In genomic region chr19:10855879-10856522, GRCh38 we compare ENCODE assay signal across 7 cellular contexts. TPM values are rescaled to one million over a fixed set of nuclear protein-coding genes. Genes with fewer than 3 reads are reported as not detected.
DNase-seq lines count a peak whose midpoint lies in the region; ATAC-seq, FAIRE-seq and TF ChIP-seq lines count a peak whose summit lies in the region.

No MANE protein-coding gene starts in this region.

- H3K27me3 Mint-ChIP-seq in neural crest cell (ENCODE audit: low read depth): no peaks in the 10 kb centered on the region
- no peaks in the 10 kb centered on the region for H3K27me3 Mint-ChIP-seq in activated T-helper 1 cell treated with anti-CD3 and anti-CD28 coated beads, Interleukin-12 subunit alpha, Interleukin-12 subunit beta, Interleukin-2, Interleukin-4 antibody, amounts not matched to agents 30 ng/mL and 10 ng/mL and 1 ng/mL, durations not matched to agents 14 hours and 24 hours and 36 hours (ENCODE audit: insufficient read depth)

- CTCF ChIA-PET in K562 (lab: Yijun Ruan, JAX; ENCODE audit: low intra/inter-chr PET ratio): no interaction called here

- intact Hi-C loops in K562 (cut with micrococcal nuclease) (no loop called here), gastrocnemius medialis (cut with DNase I; ENCODE audit: low total_unique reads) (no loop called here)
- intact Hi-C loops in activated T-helper 1 cell treated with anti-CD3 and anti-CD28 coated beads, Interleukin-12 subunit alpha, Interleukin-12 subunit beta, Interleukin-2, Interleukin-4 antibody, amounts not matched to agents 30 ng/mL and 10 ng/mL and 1 ng/mL, durations not matched to agents 14 hours and 24 hours and 36 hours (cut with micrococcal nuclease): no loop called here

- no TSS peak for BruUV-seq in K562 (replicated peaks; lab: Mats Ljungman, UMichigan)

- no peak overlapping the region for H3K4me3 Mint-ChIP-seq in neural crest cell
- H3K4me3 Mint-ChIP-seq in activated T-helper 1 cell treated with anti-CD3 and anti-CD28 coated beads, Interleukin-12 subunit alpha, Interleukin-12 subunit beta, Interleukin-2, Interleukin-4 antibody, amounts not matched to agents 30 ng/mL and 10 ng/mL and 1 ng/mL, durations not matched to agents 14 hours and 24 hours and 36 hours: no peak overlapping the region

- H3K36me3 ChIP-seq in K562 (ENCODE audit: control insufficient read depth, insufficient read depth, low read length) (no peaks in the 10 kb centered on the region), gastrocnemius medialis (no peaks in the 10 kb centered on the region)

- H3K27ac Mint-ChIP-seq in neural crest cell (ENCODE audit: unreplicated experiment): no peak overlapping the region
- no peak overlapping the region for H3K27ac Mint-ChIP-seq in activated T-helper 1 cell treated with anti-CD3 and anti-CD28 coated beads, Interleukin-12 subunit alpha, Interleukin-12 subunit beta, Interleukin-2, Interleukin-4 antibody, amounts not matched to agents 30 ng/mL and 10 ng/mL and 1 ng/mL, durations not matched to agents 14 hours and 24 hours and 36 hours

- no peak overlapping the region for H2AFZ ChIP-seq in K562 (ENCODE audit: low read depth, low read length)

- TF ChIP-seq CTCF in K562 (IDR thresholded peaks at IDR 0.05 in 2 of 3, conservative IDR thresholded peaks at IDR 0.05 in 1 of 3; ENCODE audit: insufficient read depth in 2 of 3, low read depth in 1 of 3, low read length in 3 of 3): peak; percentile 33 to 50 (median 38); a peak in 5 of 6 replicates
- TF ChIP-seq CTCF in neural crest cell (conservative IDR thresholded peaks at IDR 0.05): peak; percentile 59
- TF ChIP-seq CTCF in gastrocnemius medialis (IDR thresholded peaks at IDR 0.05 in 4 of 5, conservative IDR thresholded peaks at IDR 0.05 in 1 of 5): peak in 1 of 5 experiments; percentile 36

- TF ChIP-seq POLR2A in K562 (conservative IDR thresholded peaks at IDR 0.05) (no peak), gastrocnemius medialis (IDR thresholded peaks at IDR 0.05) (no peak)

- H3K4me3 ChIP-seq in Jurkat, Clone E6-1 (ENCODE audit: low read length): no peak overlapping the region
- H3K4me3 ChIP-seq in K562: no peak overlapping the region
- no peak overlapping the region for H3K4me3 ChIP-seq in gastrocnemius medialis

- H3K27ac ChIP-seq in K562 (ENCODE audit: extremely low read depth, low read depth, low read length): no peak overlapping the region
- H3K27ac ChIP-seq in gastrocnemius medialis: no peak overlapping the region

- no peaks in the 10 kb centered on the region for H3K9me3 Mint-ChIP-seq in neural crest cell
- no peaks in the 10 kb centered on the region for H3K9me3 Mint-ChIP-seq in activated T-helper 1 cell treated with anti-CD3 and anti-CD28 coated beads, Interleukin-12 subunit alpha, Interleukin-12 subunit beta, Interleukin-2, Interleukin-4 antibody, amounts not matched to agents 30 ng/mL and 10 ng/mL and 1 ng/mL, durations not matched to agents 14 hours and 24 hours and 36 hours

- no peak for TF ChIP-seq RAD21 in K562 (CRISPR knock-in tag; conservative IDR thresholded peaks at IDR 0.05 in 1 of 2, IDR thresholded peaks at IDR 0.05 in 1 of 2)

- TF ChIP-seq EP300 in K562 (IDR thresholded peaks at IDR 0.05; ENCODE audit: low read length): no peak

- no peak overlapping the region for H3K4me2 ChIP-seq in K562 (ENCODE audit: insufficient read depth, low read length)

- no peaks in the 10 kb centered on the region for H3K36me3 Mint-ChIP-seq in neural crest cell (ENCODE audit: low read depth)
- no peaks in the 10 kb centered on the region for H3K36me3 Mint-ChIP-seq in activated T-helper 1 cell treated with anti-CD3 and anti-CD28 coated beads, Interleukin-12 subunit alpha, Interleukin-12 subunit beta, Interleukin-2, Interleukin-4 antibody, amounts not matched to agents 30 ng/mL and 10 ng/mL and 1 ng/mL, durations not matched to agents 14 hours and 24 hours and 36 hours (ENCODE audit: low read depth)

- peaks cover 0 to 4% of the 10 kb centered on the region in 2 experiments; a peak in 2 of 5 replicates for H3K4me1 ChIP-seq in K562 (replicated peaks in 1 of 2; ENCODE audit: control insufficient read depth in 2 of 2, insufficient read depth in 2 of 2, low read length in 2 of 2)
- H3K4me1 ChIP-seq in gastrocnemius medialis: no peaks in the 10 kb centered on the region

- H4K20me1 ChIP-seq in K562 (replicated peaks; ENCODE audit: control insufficient read depth, insufficient read depth, low read length): no peaks in the 10 kb centered on the region

- ATAC-seq in K562 (0 out of 3 replicates have a peak, but pooled peaks have one; percentile 31), gastrocnemius medialis (no peak)

- H3K9me3 ChIP-seq in K562 (replicated peaks; ENCODE audit: control insufficient read depth, insufficient read depth, low read depth, low read length) (no peaks in the 10 kb centered on the region), gastrocnemius medialis (no peaks in the 10 kb centered on the region)

- no peak overlapping the region for H3K9ac ChIP-seq in K562 (ENCODE audit: insufficient read depth in 1 of 2, low read depth in 2 of 2, low read length in 2 of 2)

- POLR2A ChIA-PET in K562 (lab: Yijun Ruan, JAX): interaction anchor here (0.9 to 2.1 kb wide), 2 partner anchors 19 to 20 kb away, joined by 3 to 6 read pairs; partner anchors contain the start of gene TMED1

- peak; percentile 55 for FAIRE-seq in K562 (lab: Jason Lieb, UNC)

- no peaks in the 10 kb centered on the region for H3K79me2 ChIP-seq in K562 (ENCODE audit: control insufficient read depth, insufficient read depth, low read length)

- in situ Hi-C loops in K562 (cut with MboI): no loop called here
- in situ Hi-C loops in gastrocnemius medialis (cut with MboI; ENCODE audit: low sequenced_read_pairs in 4 of 4): no loop called here

- H3K4me1 Mint-ChIP-seq in neural crest cell: peaks cover 9% of the 10 kb centered on the region
- no peaks in the 10 kb centered on the region for H3K4me1 Mint-ChIP-seq in activated T-helper 1 cell treated with anti-CD3 and anti-CD28 coated beads, Interleukin-12 subunit alpha, Interleukin-12 subunit beta, Interleukin-2, Interleukin-4 antibody, amounts not matched to agents 30 ng/mL and 10 ng/mL and 1 ng/mL, durations not matched to agents 14 hours and 24 hours and 36 hours (ENCODE audit: low read depth)

- WGBS in K562 (ENCODE audit: insufficient coverage, low coverage, missing lambda C conversion rate): 50% methylated on average over 5 of the region's 5 CpGs

- peak; percentile 28 for DNase-seq in EL
- DNase-seq in Jurkat, Clone E6-1 (ENCODE audit: low read depth, low spot score): peak; percentile 40
- peak in 1 of 4 experiments; percentile 10 for DNase-seq in K562 (ENCODE audit: extremely low read depth in 1 of 4, low spot score in 3 of 4)
- DNase-seq in neural crest cell (ENCODE audit: low read depth, low spot score): no peak
- no peak for DNase-seq in activated T-helper 1 cell treated with anti-CD3 and anti-CD28 coated beads, Interleukin-12 subunit alpha, Interleukin-12 subunit beta, Interleukin-2, Interleukin-4 antibody, amounts not matched to agents 30 ng/mL and 10 ng/mL and 1 ng/mL, durations not matched to agents 14 hours and 24 hours and 36 hours (ENCODE audit: low spot score)
- DNase-seq in GF-D8 (lab: John Stamatoyannopoulos, UW): no peak
- no peak for DNase-seq in gastrocnemius medialis

- H3K9me1 ChIP-seq in K562 (ENCODE audit: control insufficient read depth, insufficient read depth, low read length): no peaks in the 10 kb centered on the region

- H3K27me3 ChIP-seq in K562 (ENCODE audit: control insufficient read depth in 2 of 2, insufficient read depth in 2 of 2, low read length in 2 of 2) (no peaks in the 10 kb centered on the region), gastrocnemius medialis (no peaks in the 10 kb centered on the region)

RNA-seq across cellular contexts. Expression of gene C19orf38, which starts 7.8 kb away (rescaled TPM):
- not detected for polyA plus RNA-seq in Jurkat, Clone E6-1 (2012; ENCODE audit: insufficient read depth, insufficient read length)
- 0.83 TPM in 1 of 2 replicates, not detected in the other for total RNA-seq in K562 (2011; cell fraction: chromatin; rRNA removed; ENCODE audit: low replicate concordance)
- 0.50 TPM in 1 of 2 replicates, not detected in the other for total RNA-seq in K562 (2011; cell fraction: nucleolus; rRNA removed)
- not detected in 2 replicates for total RNA-seq in K562 (2011; cell fraction: nucleoplasm; rRNA removed)
- total RNA-seq in K562 (2014; rRNA removed): 0.16 TPM in 1 of 2 replicates, not detected in the other
- total RNA-seq in K562 (2014; rRNA removed; fragmentation: Illumina TruSeq; extraction: Trizol): not detected in 2 replicates
- total RNA-seq in K562 (2015; rRNA removed; fragmentation: Illumina TruSeq; extraction: Trizol): not detected in 2 replicates
- total RNA-seq in K562 (2021): 0.18 and 0.29 TPM in 2 replicates
- 0.14 and 0.31 TPM in 2 replicates for polyA plus RNA-seq in K562 (2011; rRNA removed)
- polyA plus RNA-seq in K562 (2011; cell fraction: cytosol; rRNA removed): 0.19 and 0.22 TPM in 2 replicates
- polyA plus RNA-seq in K562 (2011; cell fraction: nucleus; rRNA removed): 0.10 and 0.34 TPM in 2 replicates
- 0.27 and 0.40 TPM in 2 replicates for polyA plus RNA-seq in K562 (2012)
- polyA plus RNA-seq in K562 (2014; fragmentation: Illumina TruSeq; extraction: Trizol): not detected in 2 replicates
- polyA plus RNA-seq in K562 (2014; fragmentation: Nextera tagmentation; extraction: Ambion mirVana): not detected
- 0.53 TPM in 1 of 2 replicates, not detected in the other for polyA plus RNA-seq in K562 (2014; rRNA removed)
- not detected in 2 replicates for polyA minus RNA-seq in K562 (2011; rRNA and poly(A)+ RNA removed)
- polyA minus RNA-seq in K562 (2011; cell fraction: cytosol; rRNA and poly(A)+ RNA removed): not detected in 2 replicates
- polyA minus RNA-seq in K562 (2011; cell fraction: nucleus; rRNA and poly(A)+ RNA removed): 0.27 and 0.56 TPM in 2 replicates
- not detected in 2 replicates for total RNA-seq in neural crest cell
- 4.0 and 5.6 TPM in 2 replicates for total RNA-seq in activated T-helper 1 cell treated with anti-CD3 and anti-CD28 coated beads, Interleukin-12 subunit alpha, Interleukin-12 subunit beta, Interleukin-2, Interleukin-4 antibody, amounts not matched to agents 30 ng/mL and 10 ng/mL and 1 ng/mL, durations not matched to agents 14 hours and 24 hours and 36 hours
- 1 to 10 TPM; 1.4 to 3.9 (median 1.9) TPM for total RNA-seq in gastrocnemius medialis

RNA-seq across cellular contexts. Expression of gene CARM1, which starts 15.4 kb away (rescaled TPM):
- 74.3 TPM for polyA plus RNA-seq in Jurkat, Clone E6-1 (2012; ENCODE audit: insufficient read depth, insufficient read length)
- 50.4 and 92.7 TPM in 2 replicates for total RNA-seq in K562 (2011; cell fraction: chromatin; rRNA removed; ENCODE audit: low replicate concordance)
- 57.5 and 60.4 TPM in 2 replicates for total RNA-seq in K562 (2011; cell fraction: nucleolus; rRNA removed)
- total RNA-seq in K562 (2011; cell fraction: nucleoplasm; rRNA removed): 52.4 and 52.6 TPM in 2 replicates
- total RNA-seq in K562 (2014; rRNA removed) (31.9 and 41.8 TPM in 2 replicates), K562 (2014; rRNA removed; fragmentation: Illumina TruSeq; extraction: Trizol) (14.1 and 18.6 TPM in 2 replicates), K562 (2015; rRNA removed; fragmentation: Illumina TruSeq; extraction: Trizol) (25.2 and 27.1 TPM in 2 replicates), K562 (2021) (86.0 and 86.3 TPM in 2 replicates), neural crest cell (99.6 and 106 TPM in 2 replicates), gastrocnemius medialis (10 to 100 TPM; 31.2 to 58.5 (median 53.0) TPM)
- polyA plus RNA-seq in K562 (2011; rRNA removed) (29.7 and 54.8 TPM in 2 replicates), K562 (2014; fragmentation: Illumina TruSeq; extraction: Trizol) (59.8 and 73.9 TPM in 2 replicates), K562 (2014; fragmentation: Nextera tagmentation; extraction: Ambion mirVana) (under 1 TPM; 0.36 to 0.65 TPM), K562 (2014; rRNA removed) (49.1 and 56.5 TPM in 2 replicates)
- polyA plus RNA-seq in K562 (2011; cell fraction: cytosol; rRNA removed): 39.1 and 73.7 TPM in 2 replicates
- polyA plus RNA-seq in K562 (2011; cell fraction: nucleus; rRNA removed): 61.7 and 77.2 TPM in 2 replicates
- 54.2 and 71.7 TPM in 2 replicates for polyA plus RNA-seq in K562 (2012)
- polyA minus RNA-seq in K562 (2011; rRNA and poly(A)+ RNA removed): 20.6 and 23.7 TPM in 2 replicates
- polyA minus RNA-seq in K562 (2011; cell fraction: cytosol; rRNA and poly(A)+ RNA removed): 32.6 and 45.6 TPM in 2 replicates
- polyA minus RNA-seq in K562 (2011; cell fraction: nucleus; rRNA and poly(A)+ RNA removed): 13.1 and 18.4 TPM in 2 replicates
- 85.9 and 88.0 TPM in 2 replicates for total RNA-seq in activated T-helper 1 cell treated with anti-CD3 and anti-CD28 coated beads, Interleukin-12 subunit alpha, Interleukin-12 subunit beta, Interleukin-2, Interleukin-4 antibody, amounts not matched to agents 30 ng/mL and 10 ng/mL and 1 ng/mL, durations not matched to agents 14 hours and 24 hours and 36 hours

RNA-seq across cellular contexts. Expression of gene TMED1, which starts 20.0 kb away (rescaled TPM):
- polyA plus RNA-seq in Jurkat, Clone E6-1 (2012; ENCODE audit: insufficient read depth, insufficient read length): 16.4 TPM
- total RNA-seq in K562 (2011; cell fraction: chromatin; rRNA removed; ENCODE audit: low replicate concordance): 12.5 and 36.8 TPM in 2 replicates
- 63.2 and 77.4 TPM in 2 replicates for total RNA-seq in K562 (2011; cell fraction: nucleolus; rRNA removed)
- 32.4 and 49.3 TPM in 2 replicates for total RNA-seq in K562 (2011; cell fraction: nucleoplasm; rRNA removed)
- total RNA-seq in K562 (2014; rRNA removed) (28.1 and 34.4 TPM in 2 replicates), K562 (2014; rRNA removed; fragmentation: Illumina TruSeq; extraction: Trizol) (7.4 and 8.0 TPM in 2 replicates), K562 (2015; rRNA removed; fragmentation: Illumina TruSeq; extraction: Trizol) (22.7 and 23.5 TPM in 2 replicates), K562 (2021) (25.5 and 28.2 TPM in 2 replicates), neural crest cell (27.9 and 30.9 TPM in 2 replicates), gastrocnemius medialis (10 to 100 TPM; 33.0 to 90.0 (median 57.1) TPM)
- polyA plus RNA-seq in K562 (2011; rRNA removed) (26.1 and 27.9 TPM in 2 replicates), K562 (2014; fragmentation: Illumina TruSeq; extraction: Trizol) (9.6 and 18.6 TPM in 2 replicates), K562 (2014; fragmentation: Nextera tagmentation; extraction: Ambion mirVana) (1 to 10 TPM in 1 of 2 experiments, under 1 TPM in 1; 0.86 to 5.9 TPM), K562 (2014; rRNA removed) (29.3 and 30.2 TPM in 2 replicates)
- polyA plus RNA-seq in K562 (2011; cell fraction: cytosol; rRNA removed): 33.2 and 47.1 TPM in 2 replicates
- 10.9 and 12.8 TPM in 2 replicates for polyA plus RNA-seq in K562 (2011; cell fraction: nucleus; rRNA removed)
- polyA plus RNA-seq in K562 (2012): 28.9 and 42.7 TPM in 2 replicates
- polyA minus RNA-seq in K562 (2011; rRNA and poly(A)+ RNA removed): 11.8 and 20.7 TPM in 2 replicates
- polyA minus RNA-seq in K562 (2011; cell fraction: cytosol; rRNA and poly(A)+ RNA removed): 14.7 and 14.8 TPM in 2 replicates
- polyA minus RNA-seq in K562 (2011; cell fraction: nucleus; rRNA and poly(A)+ RNA removed): 4.3 and 6.6 TPM in 2 replicates
- 19.8 and 21.0 TPM in 2 replicates for total RNA-seq in activated T-helper 1 cell treated with anti-CD3 and anti-CD28 coated beads, Interleukin-12 subunit alpha, Interleukin-12 subunit beta, Interleukin-2, Interleukin-4 antibody, amounts not matched to agents 30 ng/mL and 10 ng/mL and 1 ng/mL, durations not matched to agents 14 hours and 24 hours and 36 hours

Comparison
In these comparisons a context has a peak if more than half of its experiments do, and no peak if none do; other contexts are left out.
1. DNase-seq: peak in EL (single experiment) and Jurkat, Clone E6-1 (single experiment); none in neural crest cell (single experiment), activated T-helper 1 cell treated with anti-CD3 and anti-CD28 coated beads, Interleukin-12 subunit alpha, Interleukin-12 subunit beta, Interleukin-2, Interleukin-4 antibody, amounts not matched to agents 30 ng/mL and 10 ng/mL and 1 ng/mL, durations not matched to agents 14 hours and 24 hours and 36 hours (single experiment), GF-D8 (single experiment) and gastrocnemius medialis (0 of 2).